9 cellular contexts compared by ENCODE assay signal in the genomic region with DNA sequence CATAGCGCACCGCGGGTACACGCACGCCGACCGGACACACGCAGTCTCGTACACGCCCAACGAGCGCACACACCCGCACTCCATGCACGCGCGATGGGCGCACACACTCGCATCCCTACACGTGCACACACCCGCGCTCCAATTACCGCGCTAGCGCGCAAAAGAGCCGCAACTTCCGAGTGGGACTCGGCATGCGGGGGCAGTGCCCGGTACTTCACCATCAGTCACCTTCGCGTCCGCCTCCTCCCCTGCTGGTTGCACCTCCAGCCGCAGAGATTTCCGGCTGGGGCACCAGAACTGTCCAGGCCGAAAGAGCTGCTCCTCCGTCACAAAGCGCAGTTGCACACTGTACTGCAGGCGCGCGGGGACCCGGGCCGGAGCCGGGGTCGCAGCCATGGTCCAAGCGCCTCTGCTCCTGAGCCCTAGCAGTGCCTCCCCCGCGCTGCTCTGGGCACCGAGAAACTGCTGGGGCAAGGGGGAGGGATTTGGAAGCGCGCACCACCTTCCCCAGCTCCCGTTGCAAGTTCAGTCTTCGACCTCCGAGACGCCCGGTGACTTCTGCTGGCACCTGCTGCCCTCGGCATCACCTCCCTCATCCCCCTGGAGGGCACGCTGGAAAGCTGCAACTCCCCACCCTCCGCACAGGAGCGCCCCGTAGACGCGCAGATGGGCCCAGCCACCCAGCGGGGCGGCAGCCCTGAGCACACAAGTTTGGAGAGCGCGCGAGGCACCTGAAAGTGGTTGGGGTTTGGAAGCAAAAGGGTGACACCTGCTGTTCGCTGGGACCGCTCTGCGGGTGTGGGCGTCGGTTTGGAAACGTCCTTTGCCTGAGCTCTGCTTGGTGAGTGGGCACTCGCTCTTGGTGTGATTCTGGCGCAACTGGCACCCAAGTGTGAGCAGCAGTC.
DNase-seq lines count a peak whose midpoint lies in the region; ATAC-seq and TF ChIP-seq lines count a peak whose summit lies in the region.
"Had no signal": no experiment of that assay in that cellular context is flagged by ENCODE, and none has a peak within 500 bp of the region (broad histone marks: within the 10 kb centered on the region; RNA-seq: fewer than 3 reads in every experiment).

No MANE protein-coding gene starts in this region.

- H3K4me1 ChIP-seq in HEK293 (ENCODE audit: control insufficient read depth, insufficient read depth, low read length) (no peaks in the 10 kb centered on the region), heart right ventricle (peaks cover 0 to 14% (median 10%) of the 10 kb centered on the region in 9 donors)
- H3K4me1 ChIP-seq: SJSA1 had no signal

- DNase-seq in ELR (ENCODE audit: low read depth): peak; percentile 8
- peak; percentile 34 for DNase-seq in NCI-H2107 (lab: John Stamatoyannopoulos, UW)
- DNase-seq in activated T-cell treated with anti-CD3 and anti-CD28 coated beads, Interleukin-2, amount 50 U/mL, for 48 hours: peak; percentile 61 to 70
- peak in 1 of 2 donors; percentile 21 for DNase-seq in heart right ventricle
- DNase-seq in sciatic nerve (ENCODE audit: low spot score): no peak
- DNase-seq in DMS114 treated with DMSO at 0.1 percent for 48 hours (lab: John Stamatoyannopoulos, UW; ENCODE audit: unreplicated experiment): no peak
- DNase-seq in NOMO-1 treated with dmso at 0.1 percent for 144 hours (lab: John Stamatoyannopoulos, UW; ENCODE audit: unreplicated experiment): no peak

- H3K4me3 ChIP-seq in HEK293 (ENCODE audit: low read depth, low read length): peak overlapping the region; percentile 44
- H3K4me3 ChIP-seq in heart right ventricle: peak overlapping the region in 7 of 10 donors; percentile 4 to 41 (median 20)
- H3K4me3 ChIP-seq: SJSA1 had no signal

- peaks cover 0 to 68% (median 58%) of the 10 kb centered on the region in 7 donors for H3K27me3 ChIP-seq in heart right ventricle

- 1 to 3% methylated on average over 76 of the region's 76 CpGs for WGBS in heart right ventricle, 2 donors

- H3K27ac ChIP-seq in HEK293 (ENCODE audit: extremely low read depth, low read depth, low read length): no peak overlapping the region; the same call in 1 of the 2 replicates
- no peak overlapping the region for H3K27ac ChIP-seq in heart right ventricle
- H3K27ac ChIP-seq: SJSA1 had no signal

- POLR2A ChIA-PET in HEK293 (lab: Yijun Ruan, JAX): no interaction called here

- intact Hi-C loops in heart right ventricle (cut with DNase I) (loop anchor here in 4 of 10 donors (5.0 to 10.0 kb wide), 4 partner anchors 304 to 324 kb away; no protein-coding TSS in a partner anchor), sciatic nerve (cut with DNase I) (no loop called here)

- H3K36me3 ChIP-seq in HEK293 (ENCODE audit: control insufficient read depth in 2 of 2, insufficient read depth in 1 of 2, low read length in 2 of 2) (no peaks in the 10 kb centered on the region), heart right ventricle (no peaks in the 10 kb centered on the region)
- H3K36me3 ChIP-seq: SJSA1 had no signal

- H3K9me3 ChIP-seq in HEK293 (ENCODE audit: control insufficient read depth, insufficient read depth, low read depth, low read length): no peaks in the 10 kb centered on the region
- H3K9me3 ChIP-seq in heart right ventricle: no peaks in the 10 kb centered on the region
- H3K9me3 ChIP-seq: SJSA1 had no signal

- ATAC-seq in heart right ventricle (peak in 5 of 8 donors; percentile 11 to 64 (median 50)), sciatic nerve (peak; percentile 27)

- CTCF ChIA-PET in HEK293 (lab: Yijun Ruan, JAX): interaction anchor here (0.6 to 5.8 kb wide), 27 partner anchors 8 to 1627 kb away, joined by 3 to 82 read pairs (median 3); no protein-coding TSS in a partner anchor

- peak; percentile 92 for TF ChIP-seq CTCF in HEK293 (tag by site-specific recombination; IDR thresholded peaks at IDR 0.05)
- peak in 7 of 9 donors; percentile 20 to 37 (median 27) for TF ChIP-seq CTCF in heart right ventricle (IDR thresholded peaks at IDR 0.05)

TF ChIP-seq in HEK293, 187 proteins besides CTCF, POLR2A, EP300 and RAD21 (continues in another document):
- TF ChIP-seq ZIC2 (tag by site-specific recombination; IDR thresholded peaks at IDR 0.05) (peak; percentile 83), ZNF558 (tag by site-specific recombination; IDR thresholded peaks at IDR 0.05) (no peak), EGR2 (tag by site-specific recombination; IDR thresholded peaks at IDR 0.05; ENCODE audit: low read depth) (peak; percentile 37; the same call in 1 of the 2 replicates), ZFP69B (tag by site-specific recombination; IDR thresholded peaks at IDR 0.05) (peak; percentile 91), ZNF654 (tag by site-specific recombination; IDR thresholded peaks at IDR 0.05; ENCODE audit: low read depth) (peak; percentile 78), ZBTB17 (tag by site-specific recombination; IDR thresholded peaks at IDR 0.05) (0 out of 2 replicates have a peak, but pooled peaks have one; percentile 49), ZNF426 (tag by site-specific recombination; IDR thresholded peaks at IDR 0.05) (no peak), ZNF777 (tag by site-specific recombination; IDR thresholded peaks at IDR 0.05; ENCODE audit: borderline replicate concordance) (peak; percentile 26; the same call in 1 of the 2 replicates), ZNF837 (tag by site-specific recombination; IDR thresholded peaks at IDR 0.05) (no peak), HOXA7 (CRISPR knock-in tag; IDR thresholded peaks at IDR 0.05; ENCODE audit: borderline replicate concordance) (no peak), SCRT2 (tag by site-specific recombination; IDR thresholded peaks at IDR 0.05) (peak; percentile 63; the same call in 1 of the 2 replicates), ZNF19 (tag by site-specific recombination; IDR thresholded peaks at IDR 0.05; ENCODE audit: low read depth) (no peak), BCL11B (tag by site-specific recombination; IDR thresholded peaks at IDR 0.05; ENCODE audit: low read depth) (no peak), ZFHX2 (tag by site-specific recombination; conservative IDR thresholded peaks at IDR 0.05) (peak; percentile 68), ZFP37 (tag by site-specific recombination; IDR thresholded peaks at IDR 0.05) (0 out of 2 replicates have a peak, but pooled peaks have one; percentile 25)
- TF ChIP-seq, protein P1, sequence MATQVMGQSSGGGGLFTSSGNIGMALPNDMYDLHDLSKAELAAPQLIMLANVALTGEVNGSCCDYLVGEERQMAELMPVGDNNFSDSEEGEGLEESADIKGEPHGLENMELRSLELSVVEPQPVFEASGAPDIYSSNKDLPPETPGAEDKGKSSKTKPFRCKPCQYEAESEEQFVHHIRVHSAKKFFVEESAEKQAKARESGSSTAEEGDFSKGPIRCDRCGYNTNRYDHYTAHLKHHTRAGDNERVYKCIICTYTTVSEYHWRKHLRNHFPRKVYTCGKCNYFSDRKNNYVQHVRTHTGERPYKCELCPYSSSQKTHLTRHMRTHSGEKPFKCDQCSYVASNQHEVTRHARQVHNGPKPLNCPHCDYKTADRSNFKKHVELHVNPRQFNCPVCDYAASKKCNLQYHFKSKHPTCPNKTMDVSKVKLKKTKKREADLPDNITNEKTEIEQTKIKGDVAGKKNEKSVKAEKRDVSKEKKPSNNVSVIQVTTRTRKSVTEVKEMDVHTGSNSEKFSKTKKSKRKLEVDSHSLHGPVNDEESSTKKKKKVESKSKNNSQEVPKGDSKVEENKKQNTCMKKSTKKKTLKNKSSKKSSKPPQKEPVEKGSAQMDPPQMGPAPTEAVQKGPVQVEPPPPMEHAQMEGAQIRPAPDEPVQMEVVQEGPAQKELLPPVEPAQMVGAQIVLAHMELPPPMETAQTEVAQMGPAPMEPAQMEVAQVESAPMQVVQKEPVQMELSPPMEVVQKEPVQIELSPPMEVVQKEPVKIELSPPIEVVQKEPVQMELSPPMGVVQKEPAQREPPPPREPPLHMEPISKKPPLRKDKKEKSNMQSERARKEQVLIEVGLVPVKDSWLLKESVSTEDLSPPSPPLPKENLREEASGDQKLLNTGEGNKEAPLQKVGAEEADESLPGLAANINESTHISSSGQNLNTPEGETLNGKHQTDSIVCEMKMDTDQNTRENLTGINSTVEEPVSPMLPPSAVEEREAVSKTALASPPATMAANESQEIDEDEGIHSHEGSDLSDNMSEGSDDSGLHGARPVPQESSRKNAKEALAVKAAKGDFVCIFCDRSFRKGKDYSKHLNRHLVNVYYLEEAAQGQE (tag by site-specific recombination; IDR thresholded peaks at IDR 0.05): 0 out of 2 replicates have a peak, but pooled peaks have one; percentile 16
- TF ChIP-seq, protein P2, sequence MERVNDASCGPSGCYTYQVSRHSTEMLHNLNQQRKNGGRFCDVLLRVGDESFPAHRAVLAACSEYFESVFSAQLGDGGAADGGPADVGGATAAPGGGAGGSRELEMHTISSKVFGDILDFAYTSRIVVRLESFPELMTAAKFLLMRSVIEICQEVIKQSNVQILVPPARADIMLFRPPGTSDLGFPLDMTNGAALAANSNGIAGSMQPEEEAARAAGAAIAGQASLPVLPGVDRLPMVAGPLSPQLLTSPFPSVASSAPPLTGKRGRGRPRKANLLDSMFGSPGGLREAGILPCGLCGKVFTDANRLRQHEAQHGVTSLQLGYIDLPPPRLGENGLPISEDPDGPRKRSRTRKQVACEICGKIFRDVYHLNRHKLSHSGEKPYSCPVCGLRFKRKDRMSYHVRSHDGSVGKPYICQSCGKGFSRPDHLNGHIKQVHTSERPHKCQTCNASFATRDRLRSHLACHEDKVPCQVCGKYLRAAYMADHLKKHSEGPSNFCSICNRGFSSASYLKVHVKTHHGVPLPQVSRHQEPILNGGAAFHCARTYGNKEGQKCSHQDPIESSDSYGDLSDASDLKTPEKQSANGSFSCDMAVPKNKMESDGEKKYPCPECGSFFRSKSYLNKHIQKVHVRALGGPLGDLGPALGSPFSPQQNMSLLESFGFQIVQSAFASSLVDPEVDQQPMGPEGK (tag by site-specific recombination; IDR thresholded peaks at IDR 0.05): peak; percentile 22; the same call in 1 of the 2 replicates
- TF ChIP-seq, protein P3, sequence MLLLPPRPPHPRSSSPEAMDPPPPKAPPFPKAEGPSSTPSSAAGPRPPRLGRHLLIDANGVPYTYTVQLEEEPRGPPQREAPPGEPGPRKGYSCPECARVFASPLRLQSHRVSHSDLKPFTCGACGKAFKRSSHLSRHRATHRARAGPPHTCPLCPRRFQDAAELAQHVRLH (tag by site-specific recombination; IDR thresholded peaks at IDR 0.05): 0 out of 2 replicates have a peak, but pooled peaks have one; percentile 20

Comparison
In these comparisons a context has a peak if more than half of its experiments do, and no peak if none do; other contexts are left out.
1. DNase-seq: peak in ELR (single experiment), NCI-H2107 (single experiment) and activated T-cell treated with anti-CD3 and anti-CD28 coated beads, Interleukin-2, amount 50 U/mL, for 48 hours (2 of 2); none in sciatic nerve (single experiment), DMS114 treated with DMSO at 0.1 percent for 48 hours (single experiment) and NOMO-1 treated with dmso at 0.1 percent for 144 hours (single experiment).